ENCODE assay signal across 8 cellular contexts in genomic region chr15:72230197-72231065, GRCh38. TPM values are rescaled to one million over a fixed set of nuclear protein-coding genes. Genes with fewer than 3 reads are reported as not detected.
DNase-seq lines count a peak whose midpoint lies in the region; ATAC-seq, FAIRE-seq and TF ChIP-seq lines count a peak whose summit lies in the region.

No MANE protein-coding gene starts in this region.

- no peak overlapping the region for H2AFZ ChIP-seq in keratinocyte (ENCODE audit: control insufficient read depth, low read length)

- peak overlapping the region; percentile 93 for H3K4me3 Mint-ChIP-seq in central memory CD8-positive, alpha-beta T cell

- dilution Hi-C loops in keratinocyte (cut with MboI; ENCODE audit: extremely low pct_ligation_motif_present, low sequenced_read_pairs) = no loop called here

- peak overlapping the region; percentile 96 for H3K9ac ChIP-seq in keratinocyte (ENCODE audit: control insufficient read depth, extremely low read depth, insufficient read depth, low read length)

- H3K36me3 ChIP-seq in keratinocyte (ENCODE audit: control insufficient read depth in 2 of 2, extremely low read depth in 1 of 2, insufficient read depth in 2 of 2, low read length in 2 of 2) = peaks cover 6 to 20% of the 10 kb centered on the region in 2 experiments
- H3K36me3 ChIP-seq in spleen = no peaks in the 10 kb centered on the region

- H3K4me2 ChIP-seq in keratinocyte (ENCODE audit: control insufficient read depth, extremely low read depth, insufficient read depth, low read depth, low read length) = peak overlapping the region; percentile 29

- H3K9me3 ChIP-seq in keratinocyte (ENCODE audit: control insufficient read depth, low read depth, low read length) (no peaks in the 10 kb centered on the region), spleen (no peaks in the 10 kb centered on the region)

- peaks cover 32% of the 10 kb centered on the region for H3K4me1 ChIP-seq in keratinocyte (ENCODE audit: control insufficient read depth, extremely low read depth, insufficient read depth, low read length)
- peaks cover 28 to 75% (median 58%) of the 10 kb centered on the region in 6 donors for H3K4me1 ChIP-seq in spleen

- H3K79me2 ChIP-seq in keratinocyte (ENCODE audit: control insufficient read depth, insufficient read depth, low read length) = peaks cover 51% of the 10 kb centered on the region

- no peaks in the 10 kb centered on the region for H3K27me3 Mint-ChIP-seq in central memory CD8-positive, alpha-beta T cell

- peak; percentile 82 for DNase-seq in SIG-M5 treated with dmso at 0.1 percent for 504 hours (lab: John Stamatoyannopoulos, UW; ENCODE audit: unreplicated experiment)
- no peak for DNase-seq in SIG-M5 (lab: John Stamatoyannopoulos, UW)
- DNase-seq in NCI-H2196 (lab: John Stamatoyannopoulos, UW; ENCODE audit: unreplicated experiment) = peak; percentile 54
- DNase-seq in activated CD4-positive, CD25-positive, alpha-beta regulatory T cell (lab: John Stamatoyannopoulos, UW) = peak; percentile 18 to 55 (median 39)
- no peak for DNase-seq in central memory CD8-positive, alpha-beta T cell (ENCODE audit: low spot score in 2 of 2)
- DNase-seq in keratinocyte (ENCODE audit: low read depth, low spot score) = no peak
- DNase-seq in spleen = peak; percentile 95

- H3K27me3 ChIP-seq in keratinocyte (ENCODE audit: control insufficient read depth, extremely low read depth, insufficient read depth, low read length) (no peaks in the 10 kb centered on the region), spleen (replicated peaks in 1 of 7) (no peaks in the 10 kb centered on the region)

- FAIRE-seq in keratinocyte (lab: Jason Lieb, UNC) = no peak

- H3K4me1 Mint-ChIP-seq in central memory CD8-positive, alpha-beta T cell = peaks cover 60% of the 10 kb centered on the region

- no peaks in the 10 kb centered on the region for H3K9me3 Mint-ChIP-seq in central memory CD8-positive, alpha-beta T cell

- no peak for TF ChIP-seq POLR2A in spleen (IDR thresholded peaks at IDR 0.05)

- WGBS in spleen, 5 donors = 0 to 1% (median 1%) methylated on average over 43 to 79 of the region's 79 CpGs

- peak overlapping the region; percentile 90 for H3K27ac Mint-ChIP-seq in central memory CD8-positive, alpha-beta T cell (ENCODE audit: low read depth)

- intact Hi-C loops in spleen (cut with DNase I; ENCODE audit: low total_unique reads) = loop anchor here (5.0 kb wide), 1 partner anchor 42 kb away; the partner anchor contains the start of gene PARP6

- no peaks in the 10 kb centered on the region for H3K9me1 ChIP-seq in keratinocyte (ENCODE audit: control insufficient read depth, extremely low read depth, insufficient read depth, low read length)

- H3K4me3 ChIP-seq in keratinocyte (ENCODE audit: control insufficient read depth in 2 of 3, extremely low read depth in 1 of 3, insufficient read depth in 2 of 3, low read depth in 1 of 3, low read length in 3 of 3) = peak overlapping the region; percentile 83 to 95 (median 93)
- peak overlapping the region; percentile 92 to 100 (median 98) for H3K4me3 ChIP-seq in spleen

- peaks cover 37% of the 10 kb centered on the region for H3K36me3 Mint-ChIP-seq in central memory CD8-positive, alpha-beta T cell (ENCODE audit: insufficient read depth)

- ATAC-seq in central memory CD8-positive, alpha-beta T cell (replicated peaks; ENCODE audit: extremely low read depth, poor library complexity, severe bottlenecking) = no peak
- ATAC-seq in HG02623 (IDR thresholded peaks at IDR 0.05; ENCODE audit: unreplicated experiment) = no peak

- H3K27ac ChIP-seq in keratinocyte (ENCODE audit: control insufficient read depth, insufficient read depth, low read length) (peak overlapping the region; percentile 99), spleen (peak overlapping the region; percentile 89 to 99 (median 97))

- TF ChIP-seq CTCF in keratinocyte (optimal IDR thresholded peaks at IDR 0.05 in 1 of 3, IDR thresholded peaks at IDR 0.05 in 1 of 3, conservative IDR thresholded peaks at IDR 0.05 in 1 of 3; ENCODE audit: extremely low read depth in 1 of 3, insufficient read depth in 2 of 3, low read length in 3 of 3) (no peak), spleen (IDR thresholded peaks at IDR 0.05 in 8 of 11, conservative IDR thresholded peaks at IDR 0.05 in 3 of 11) (peak in 1 of 11 experiments; percentile 39)

- peaks cover 14% of the 10 kb centered on the region for H4K20me1 ChIP-seq in keratinocyte (ENCODE audit: control insufficient read depth, extremely low read depth, insufficient read depth, low read length)

RNA-seq across cellular contexts. Expression of gene PKM, which starts 0.6 kb away (rescaled TPM):
- polyA plus RNA-seq in keratinocyte (3,138 to 3,414 TPM (median 3,352 TPM) in 3 replicates), spleen (100 to 1,000 TPM; 156 to 250 (median 187) TPM)
- 1,668 TPM for polyA plus RNA-seq in keratinocyte (2011; ENCODE audit: low read depth)
- polyA plus RNA-seq in keratinocyte (2011; cell fraction: cytosol; rRNA removed) = 2,535 and 3,357 TPM in 2 replicates
- 3,051 and 3,212 TPM in 2 replicates for polyA plus RNA-seq in keratinocyte (2011; cell fraction: nucleus; rRNA removed)
- 1,288 and 3,147 TPM in 2 replicates for polyA plus RNA-seq in keratinocyte (2012; ENCODE audit: low replicate concordance)
- polyA minus RNA-seq in keratinocyte = 3,399 to 4,327 TPM (median 3,658 TPM) in 3 replicates
- polyA minus RNA-seq in keratinocyte (2011; cell fraction: cytosol; rRNA and poly(A)+ RNA removed) = 3,179 TPM
- polyA minus RNA-seq in keratinocyte (2011; cell fraction: nucleus; rRNA and poly(A)+ RNA removed) = 1,903 and 2,240 TPM in 2 replicates
- total RNA-seq in spleen = 100 to 1,000 TPM; 333 to 543 (median 379) TPM

RNA-seq across cellular contexts. Expression of gene GRAMD2A, which starts 32.8 kb away (rescaled TPM):
- polyA plus RNA-seq in keratinocyte = 2.5 to 7.8 TPM (median 5.7 TPM) in 3 replicates
- polyA plus RNA-seq in keratinocyte (2011; ENCODE audit: low read depth) = 2.1 TPM
- 4.8 and 5.3 TPM in 2 replicates for polyA plus RNA-seq in keratinocyte (2011; cell fraction: cytosol; rRNA removed)
- polyA plus RNA-seq in keratinocyte (2011; cell fraction: nucleus; rRNA removed) = 10.8 and 11.8 TPM in 2 replicates
- polyA plus RNA-seq in keratinocyte (2012; ENCODE audit: low replicate concordance) = 1.9 and 5.2 TPM in 2 replicates
- polyA minus RNA-seq in keratinocyte = 2.4 to 11.3 TPM (median 6.0 TPM) in 3 replicates
- polyA minus RNA-seq in keratinocyte (2011; cell fraction: cytosol; rRNA and poly(A)+ RNA removed) = 3.3 TPM
- polyA minus RNA-seq in keratinocyte (2011; cell fraction: nucleus; rRNA and poly(A)+ RNA removed) = 3.3 and 9.9 TPM in 2 replicates
- total RNA-seq in spleen = under 1 TPM in 1 of 7 donors, not detected in 6; 0.34 TPM
- under 1 TPM; 0.03 to 0.11 (median 0.06) TPM for polyA plus RNA-seq in spleen

RNA-seq across cellular contexts. Expression of gene PARP6, which starts 41.9 kb away (rescaled TPM):
- polyA plus RNA-seq in keratinocyte = 36.8 to 55.4 TPM (median 51.0 TPM) in 3 replicates
- 19.4 TPM for polyA plus RNA-seq in keratinocyte (2011; ENCODE audit: low read depth)
- 36.0 and 39.2 TPM in 2 replicates for polyA plus RNA-seq in keratinocyte (2011; cell fraction: cytosol; rRNA removed)
- polyA plus RNA-seq in keratinocyte (2011; cell fraction: nucleus; rRNA removed) = 150 and 170 TPM in 2 replicates
- polyA plus RNA-seq in keratinocyte (2012; ENCODE audit: low replicate concordance) = 24.1 and 47.9 TPM in 2 replicates
- 39.9 to 51.6 TPM (median 42.5 TPM) in 3 replicates for polyA minus RNA-seq in keratinocyte
- 15.7 TPM for polyA minus RNA-seq in keratinocyte (2011; cell fraction: cytosol; rRNA and poly(A)+ RNA removed)
- polyA minus RNA-seq in keratinocyte (2011; cell fraction: nucleus; rRNA and poly(A)+ RNA removed) = 16.6 and 29.8 TPM in 2 replicates
- total RNA-seq in spleen = 10 to 100 TPM; 54.8 to 77.6 (median 70.3) TPM
- 10 to 100 TPM; 43.9 to 99.5 (median 67.9) TPM for polyA plus RNA-seq in spleen

Comparison
In these comparisons a context has a peak if more than half of its experiments do, and no peak if none do; other contexts are left out.
1. DNase-seq: peak in SIG-M5 treated with dmso at 0.1 percent for 504 hours (single experiment), NCI-H2196 (single experiment), activated CD4-positive, CD25-positive, alpha-beta regulatory T cell (4 of 4) and spleen (single experiment); none in SIG-M5 (single experiment), central memory CD8-positive, alpha-beta T cell (0 of 2) and keratinocyte (single experiment).
2. RNA of gene PKM, which starts 0.6 kb away (polyA plus RNA-seq): 1,288 to 3,414 TPM in keratinocyte; 156 to 250 TPM in spleen; every median in the first group is over 4 times any median in the second.